Comparison of ENCODE assay signal across 8 cellular contexts in the genomic region with DNA sequence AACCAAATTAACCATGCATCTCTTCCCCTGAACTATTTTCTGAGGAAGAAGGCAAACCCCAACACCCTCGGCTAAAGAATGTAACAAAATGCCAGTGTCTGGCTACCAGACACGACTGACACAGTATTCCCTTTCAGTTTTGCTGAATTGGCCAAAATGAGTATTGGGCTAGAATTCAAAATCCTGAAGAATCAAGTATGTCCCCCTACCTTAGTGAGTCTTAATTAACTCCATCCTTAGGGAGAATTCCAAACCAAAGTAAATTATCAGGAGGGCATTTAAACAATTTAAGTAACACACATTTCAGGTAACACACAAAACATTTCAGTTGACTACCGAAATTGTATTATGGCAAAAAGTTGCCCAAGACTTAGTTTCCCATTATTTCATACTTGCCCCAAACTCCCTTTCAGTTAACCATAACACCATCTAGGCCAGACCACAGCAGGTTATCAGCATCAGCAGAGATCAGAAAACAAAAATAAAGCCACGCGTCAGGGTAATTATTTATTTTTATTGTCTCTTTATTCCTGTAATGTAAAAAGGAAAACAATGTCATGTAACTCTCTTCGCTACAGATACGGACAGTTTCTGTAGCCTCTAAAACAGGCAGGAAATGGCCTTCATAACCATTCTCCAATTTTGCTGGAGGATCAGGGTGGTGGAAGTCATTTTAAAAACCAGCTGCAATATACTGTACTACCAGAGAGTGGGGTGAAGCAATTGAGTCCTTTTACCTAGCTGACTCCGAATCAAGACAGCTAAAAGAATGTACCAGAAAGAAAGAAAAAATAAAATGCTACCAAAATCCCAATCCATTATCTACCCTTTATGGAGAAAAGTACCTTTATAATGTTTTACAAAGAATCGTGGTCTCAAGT. TPM values are rescaled to one million over a fixed set of nuclear protein-coding genes. Genes with fewer than 3 reads are reported as not detected.
DNase-seq lines count a peak whose midpoint lies in the region; ATAC-seq, FAIRE-seq and TF ChIP-seq lines count a peak whose summit lies in the region.

No MANE protein-coding gene starts in this region.

- peak overlapping the region; percentile 95 for H3K27ac Mint-ChIP-seq in activated CD4-positive, alpha-beta T cell treated with anti-CD3 and anti-CD28 coated beads, Interleukin-2, amount 10 ng/mL, durations not matched to agents 7 days and 5 days
- H3K27ac Mint-ChIP-seq in type B pancreatic cell: peak overlapping the region; percentile 99

- TF ChIP-seq POLR2A in K562 (conservative IDR thresholded peaks at IDR 0.05) (no peak), H54 (IDR thresholded peaks at IDR 0.05; ENCODE audit: low read depth, low read length) (no peak)

- TF ChIP-seq CTCF in K562 (IDR thresholded peaks at IDR 0.05 in 2 of 3, conservative IDR thresholded peaks at IDR 0.05 in 1 of 3; ENCODE audit: insufficient read depth in 2 of 3, low read depth in 1 of 3, low read length in 3 of 3) (0 out of 6 replicates have a peak, but pooled peaks of 1 of the 3 experiments have one; percentile 6), left lung (IDR thresholded peaks at IDR 0.05) (no peak), type B pancreatic cell (conservative IDR thresholded peaks at IDR 0.05) (peak; percentile 53)

- peaks cover 98% of the 10 kb centered on the region for H3K79me2 ChIP-seq in K562 (ENCODE audit: control insufficient read depth, insufficient read depth, low read length)

- H3K36me3 ChIP-seq in K562 (ENCODE audit: control insufficient read depth, insufficient read depth, low read length) (peaks cover 71% of the 10 kb centered on the region), left lung (no peaks in the 10 kb centered on the region)

- POLR2A ChIA-PET in activated CD4-positive, alpha-beta T cell treated with anti-CD3 and anti-CD28 coated beads, Interleukin-2, amount 10 ng/mL, durations not matched to agents 7 days and 5 days (lab: Charles Lee): interaction anchor here (0.6 to 1.3 kb wide), 6 partner anchors 19 to 477 kb away, joined by 3 to 5 read pairs (median 4); no protein-coding TSS in a partner anchor
- POLR2A ChIA-PET in K562 (lab: Yijun Ruan, JAX): interaction anchor here (0.6 to 5.8 kb wide), 4 partner anchors 8 to 1712 kb away, joined by 3 to 42 read pairs (median 6); a partner anchor contains a TSS

- H3K4me1 Mint-ChIP-seq in activated CD4-positive, alpha-beta T cell treated with anti-CD3 and anti-CD28 coated beads, Interleukin-2, amount 10 ng/mL, durations not matched to agents 7 days and 5 days: peaks cover 53% of the 10 kb centered on the region
- peaks cover 54% of the 10 kb centered on the region for H3K4me1 Mint-ChIP-seq in type B pancreatic cell (ENCODE audit: unreplicated experiment)

- peak; percentile 23 for ATAC-seq in K562
- ATAC-seq in left lung: no peak

- H3K9me3 ChIP-seq in K562 (replicated peaks; ENCODE audit: control insufficient read depth, insufficient read depth, low read depth, low read length) (no peaks in the 10 kb centered on the region), left lung (no peaks in the 10 kb centered on the region)

- peak overlapping the region; percentile 87 to 98 for H3K9ac ChIP-seq in K562 (ENCODE audit: insufficient read depth in 1 of 2, low read depth in 2 of 2, low read length in 2 of 2)

- FAIRE-seq in K562 (lab: Jason Lieb, UNC) (no peak), H54 (lab: Jason Lieb, UNC) (no peak)

- H3K4me3 Mint-ChIP-seq in activated CD4-positive, alpha-beta T cell treated with anti-CD3 and anti-CD28 coated beads, Interleukin-2, amount 10 ng/mL, durations not matched to agents 7 days and 5 days: peak overlapping the region; percentile 99
- H3K4me3 Mint-ChIP-seq in type B pancreatic cell: peak overlapping the region; percentile 97

- H3K27ac ChIP-seq in K562 (ENCODE audit: extremely low read depth, low read depth, low read length) (peak overlapping the region; percentile 100), left lung (peak overlapping the region; percentile 97 to 99)

- no peak overlapping the region for H2AFZ ChIP-seq in K562 (ENCODE audit: low read depth, low read length)

- peaks cover 22% of the 10 kb centered on the region for H4K20me1 ChIP-seq in K562 (replicated peaks; ENCODE audit: control insufficient read depth, insufficient read depth, low read length)

- no peaks in the 10 kb centered on the region for H3K9me1 ChIP-seq in K562 (ENCODE audit: control insufficient read depth, insufficient read depth, low read length)

- in situ Hi-C loops in K562 (cut with MboI): no loop called here

- peaks cover 5% of the 10 kb centered on the region for H3K9me3 Mint-ChIP-seq in activated CD4-positive, alpha-beta T cell treated with anti-CD3 and anti-CD28 coated beads, Interleukin-2, amount 10 ng/mL, durations not matched to agents 7 days and 5 days
- no peaks in the 10 kb centered on the region for H3K9me3 Mint-ChIP-seq in type B pancreatic cell

- H3K4me3 ChIP-seq in K562 (peak overlapping the region; percentile 90), left lung (peak overlapping the region; percentile 82 to 96)

- BruUV-seq in K562 (replicated peaks; lab: Mats Ljungman, UMichigan): no TSS peak

- no peak for TF ChIP-seq RAD21 in K562 (CRISPR knock-in tag; conservative IDR thresholded peaks at IDR 0.05 in 1 of 2, IDR thresholded peaks at IDR 0.05 in 1 of 2)

- no peaks in the 10 kb centered on the region for H3K27me3 Mint-ChIP-seq in activated CD4-positive, alpha-beta T cell treated with anti-CD3 and anti-CD28 coated beads, Interleukin-2, amount 10 ng/mL, durations not matched to agents 7 days and 5 days
- no peaks in the 10 kb centered on the region for H3K27me3 Mint-ChIP-seq in type B pancreatic cell

- H3K4me1 ChIP-seq in K562 (replicated peaks in 1 of 2; ENCODE audit: control insufficient read depth in 2 of 2, insufficient read depth in 2 of 2, low read length in 2 of 2) (peaks cover 11 to 31% of the 10 kb centered on the region in 2 experiments), left lung (peaks cover 45 to 79% of the 10 kb centered on the region in 2 donors)

- CTCF ChIA-PET in activated CD4-positive, alpha-beta T cell treated with anti-CD3 and anti-CD28 coated beads, Interleukin-2, amount 10 ng/mL, durations not matched to agents 7 days and 5 days (lab: Charles Lee): interaction anchor here (0.6 to 3.5 kb wide), 9 partner anchors 8 to 645 kb away, joined by 3 to 31 read pairs (median 3); a partner anchor contains a TSS
- CTCF ChIA-PET in K562 (lab: Yijun Ruan, JAX; ENCODE audit: low intra/inter-chr PET ratio): interaction anchor here (0.6 kb wide), 1 partner anchor 778 kb away, joined by 3 read pairs; no protein-coding TSS in a partner anchor

- WGBS in K562 (ENCODE audit: insufficient coverage, low coverage, missing lambda C conversion rate): 0% methylated on average over 8 of the region's 9 CpGs

- intact Hi-C loops in K562 (cut with micrococcal nuclease) (no loop called here), left lung (cut with DNase I) (no loop called here)

- peak overlapping the region; percentile 96 for H3K4me2 ChIP-seq in K562 (ENCODE audit: insufficient read depth, low read length)

- no peaks in the 10 kb centered on the region for H3K27me3 ChIP-seq in K562 (ENCODE audit: control insufficient read depth in 2 of 2, insufficient read depth in 2 of 2, low read length in 2 of 2)
- H3K27me3 ChIP-seq in left lung: no peaks in the 10 kb centered on the region

- TF ChIP-seq EP300 in K562 (IDR thresholded peaks at IDR 0.05; ENCODE audit: low read length): no peak

- H3K36me3 Mint-ChIP-seq in activated CD4-positive, alpha-beta T cell treated with anti-CD3 and anti-CD28 coated beads, Interleukin-2, amount 10 ng/mL, durations not matched to agents 7 days and 5 days (ENCODE audit: low read depth): peaks cover 77% of the 10 kb centered on the region
- H3K36me3 Mint-ChIP-seq in type B pancreatic cell: peaks cover 24% of the 10 kb centered on the region

- DNase-seq in activated CD4-positive, alpha-beta T cell treated with anti-CD3 and anti-CD28 coated beads, Interleukin-2, amount 10 ng/mL, durations not matched to agents 7 days and 5 days: peak; percentile 50
- DNase-seq in activated CD4-positive, alpha-beta T cell treated with anti-CD3 and anti-CD28 coated beads for 4 hours: no peak
- DNase-seq in NCI-H2171 (lab: John Stamatoyannopoulos, UW) (peak; percentile 20), K562 (ENCODE audit: extremely low read depth in 1 of 4, low spot score in 3 of 4) (peak in 1 of 4 experiments; percentile 43), left lung (no peak), type B pancreatic cell (ENCODE audit: extremely low spot score, unreplicated experiment) (no peak), H54 (ENCODE audit: insufficient read length, low spot score) (no peak), NCI-H2029 treated with DMSO at 0.1 percent for 48 hours (lab: John Stamatoyannopoulos, UW) (no peak)

RNA-seq across cellular contexts. Expression of a gene that starts 1.9 kb away (rescaled TPM):
- total RNA-seq in activated CD4-positive, alpha-beta T cell treated with anti-CD3 and anti-CD28 coated beads, Interleukin-2, amount 10 ng/mL, durations not matched to agents 7 days and 5 days: 100 to 1,000 TPM; 149 to 166 TPM
- 174 and 330 TPM in 2 replicates for total RNA-seq in K562 (2011; cell fraction: chromatin; rRNA removed; ENCODE audit: low replicate concordance)
- total RNA-seq in K562 (2011; cell fraction: nucleolus; rRNA removed): 139 and 146 TPM in 2 replicates
- 189 and 260 TPM in 2 replicates for total RNA-seq in K562 (2011; cell fraction: nucleoplasm; rRNA removed)
- 150 and 171 TPM in 2 replicates for total RNA-seq in K562 (2014; rRNA removed)
- total RNA-seq in K562 (2014; rRNA removed; fragmentation: Illumina TruSeq; extraction: Trizol): 157 and 183 TPM in 2 replicates
- 156 and 164 TPM in 2 replicates for total RNA-seq in K562 (2015; rRNA removed; fragmentation: Illumina TruSeq; extraction: Trizol)
- 128 and 142 TPM in 2 replicates for total RNA-seq in K562 (2021)
- 139 and 174 TPM in 2 replicates for polyA plus RNA-seq in K562 (2011; rRNA removed)
- 84.9 and 100 TPM in 2 replicates for polyA plus RNA-seq in K562 (2011; cell fraction: cytosol; rRNA removed)
- 170 and 187 TPM in 2 replicates for polyA plus RNA-seq in K562 (2011; cell fraction: nucleus; rRNA removed)
- 122 and 132 TPM in 2 replicates for polyA plus RNA-seq in K562 (2012)
- 150 and 160 TPM in 2 replicates for polyA plus RNA-seq in K562 (2014; fragmentation: Illumina TruSeq; extraction: Trizol)
- polyA plus RNA-seq in K562 (2014; fragmentation: Nextera tagmentation; extraction: Ambion mirVana): 10 to 100 TPM; 53.5 to 69.8 TPM
- 232 and 276 TPM in 2 replicates for polyA plus RNA-seq in K562 (2014; rRNA removed)
- polyA minus RNA-seq in K562 (2011; rRNA and poly(A)+ RNA removed): 156 and 164 TPM in 2 replicates
- polyA minus RNA-seq in K562 (2011; cell fraction: cytosol; rRNA and poly(A)+ RNA removed): 70.9 and 78.5 TPM in 2 replicates
- 156 and 184 TPM in 2 replicates for polyA minus RNA-seq in K562 (2011; cell fraction: nucleus; rRNA and poly(A)+ RNA removed)
- 10 to 100 TPM; 82.0 to 87.0 TPM for total RNA-seq in left lung
- total RNA-seq in type B pancreatic cell (ENCODE audit: low replicate concordance): 87.4 and 115 TPM in 2 replicates

RNA-seq across cellular contexts. Expression of a gene that starts 2.1 kb away (rescaled TPM):
- total RNA-seq in activated CD4-positive, alpha-beta T cell treated with anti-CD3 and anti-CD28 coated beads, Interleukin-2, amount 10 ng/mL, durations not matched to agents 7 days and 5 days: 10 to 100 TPM; 36.8 to 41.5 TPM
- 27.5 and 51.1 TPM in 2 replicates for total RNA-seq in K562 (2011; cell fraction: chromatin; rRNA removed; ENCODE audit: low replicate concordance)
- total RNA-seq in K562 (2011; cell fraction: nucleolus; rRNA removed): 29.0 and 30.2 TPM in 2 replicates
- total RNA-seq in K562 (2011; cell fraction: nucleoplasm; rRNA removed): 29.8 and 32.3 TPM in 2 replicates
- 15.6 and 15.9 TPM in 2 replicates for total RNA-seq in K562 (2014; rRNA removed)
- 38.6 and 42.7 TPM in 2 replicates for total RNA-seq in K562 (2014; rRNA removed; fragmentation: Illumina TruSeq; extraction: Trizol)
- 34.1 and 35.0 TPM in 2 replicates for total RNA-seq in K562 (2015; rRNA removed; fragmentation: Illumina TruSeq; extraction: Trizol)
- 29.2 and 30.6 TPM in 2 replicates for total RNA-seq in K562 (2021)
- 25.9 and 36.0 TPM in 2 replicates for polyA plus RNA-seq in K562 (2011; rRNA removed)
- polyA plus RNA-seq in K562 (2011; cell fraction: cytosol; rRNA removed): 12.0 and 17.2 TPM in 2 replicates
- 15.6 and 16.5 TPM in 2 replicates for polyA plus RNA-seq in K562 (2011; cell fraction: nucleus; rRNA removed)
- polyA plus RNA-seq in K562 (2012): 33.1 and 37.6 TPM in 2 replicates
- 41.3 and 45.1 TPM in 2 replicates for polyA plus RNA-seq in K562 (2014; fragmentation: Illumina TruSeq; extraction: Trizol)
- 10 to 100 TPM; 13.4 to 20.7 TPM for polyA plus RNA-seq in K562 (2014; fragmentation: Nextera tagmentation; extraction: Ambion mirVana)
- polyA plus RNA-seq in K562 (2014; rRNA removed): 23.1 and 27.3 TPM in 2 replicates
- polyA minus RNA-seq in K562 (2011; rRNA and poly(A)+ RNA removed): 35.0 and 37.2 TPM in 2 replicates
- polyA minus RNA-seq in K562 (2011; cell fraction: cytosol; rRNA and poly(A)+ RNA removed): 19.7 and 26.8 TPM in 2 replicates
- polyA minus RNA-seq in K562 (2011; cell fraction: nucleus; rRNA and poly(A)+ RNA removed): 16.3 and 30.9 TPM in 2 replicates
- total RNA-seq in left lung: 10 to 100 TPM; 13.3 to 13.4 TPM
- total RNA-seq in type B pancreatic cell (ENCODE audit: low replicate concordance): 31.2 and 32.7 TPM in 2 replicates

Comparison
In these comparisons a context has a peak if more than half of its experiments do, and no peak if none do; other contexts are left out.
1. DNase-seq: peak in activated CD4-positive, alpha-beta T cell treated with anti-CD3 and anti-CD28 coated beads, Interleukin-2, amount 10 ng/mL, durations not matched to agents 7 days and 5 days (single experiment) and NCI-H2171 (single experiment); none in activated CD4-positive, alpha-beta T cell treated with anti-CD3 and anti-CD28 coated beads for 4 hours (0 of 2), left lung (0 of 2), type B pancreatic cell (single experiment), H54 (single experiment) and NCI-H2029 treated with DMSO at 0.1 percent for 48 hours (single experiment).